10 cellular contexts compared by ENCODE assay signal in genomic region chr9:129322022-129322621, GRCh38.
A peak's percentile ranks its signal among the peaks of the same experiment; 100 is the strongest.
DNase-seq lines count a peak whose midpoint lies in the region; ATAC-seq lines count a peak whose summit lies in the region.
"Had no signal": no experiment of that assay in that cellular context is flagged by ENCODE, and none has a peak within 500 bp of the region (broad histone marks: within the 10 kb centered on the region; RNA-seq: fewer than 3 reads in every experiment).

No MANE protein-coding gene starts in this region.

- no peak overlapping the region for H2BK120ac ChIP-seq in neuronal stem cell (ENCODE audit: low read depth, low read length)

- H3K4me1 Mint-ChIP-seq in effector memory CD8-positive, alpha-beta T cell (ENCODE audit: low read depth in 2 of 2): peaks cover 4 to 9% of the 10 kb centered on the region in 2 donors

- no peak overlapping the region for H2BK5ac ChIP-seq in neuronal stem cell (ENCODE audit: low read length)

- no peak overlapping the region for H2AFZ ChIP-seq in neuronal stem cell (ENCODE audit: low read length)

- no peaks in the 10 kb centered on the region for H3K79me1 ChIP-seq in neuronal stem cell (ENCODE audit: low read depth, low read length)

- peak overlapping the region; percentile 60 for H3K4ac ChIP-seq in neuronal stem cell (ENCODE audit: low read length)

- no peaks in the 10 kb centered on the region for H3K9me3 Mint-ChIP-seq in effector memory CD8-positive, alpha-beta T cell
- H3K9me3 Mint-ChIP-seq: CD4-positive, alpha-beta memory T cell; nephron progenitor cell had no signal

- H2BK15ac ChIP-seq in neuronal stem cell (ENCODE audit: low read length): peak overlapping the region; percentile 57

- ATAC-seq in Right ventricle myocardium inferior: no peak
- no peak for ATAC-seq in effector memory CD8-positive, alpha-beta T cell (replicated peaks)

- H3K36me3 Mint-ChIP-seq in effector memory CD8-positive, alpha-beta T cell (ENCODE audit: insufficient read depth): peaks cover 5% of the 10 kb centered on the region
- H3K36me3 Mint-ChIP-seq: CD4-positive, alpha-beta memory T cell had no signal

- no peak overlapping the region for H3K9ac ChIP-seq in neuronal stem cell (ENCODE audit: low read depth, low read length, poor library complexity)

- peak; percentile 73 for DNase-seq in cardiac septum (ENCODE audit: low spot score)
- no peak for DNase-seq in Right ventricle myocardium inferior (ENCODE audit: missing footprints)
- DNase-seq in effector memory CD8-positive, alpha-beta T cell: no peak
- no peak for DNase-seq in neuronal stem cell (ENCODE audit: low spot score)
- no peak for DNase-seq in anterior cingulate cortex (lab: John Stamatoyannopoulos, UW)
- no peak for DNase-seq in AG20443 (ENCODE audit: low spot score)
- DNase-seq in NCI-H1048 (lab: John Stamatoyannopoulos, UW): no peak
- DNase-seq: CD4-positive, alpha-beta memory T cell; nephron progenitor cell had no signal

- H3K36me3 ChIP-seq in neuronal stem cell (replicated peaks in 1 of 2; ENCODE audit: control insufficient read depth in 2 of 2, insufficient read depth in 2 of 2, low read length in 2 of 2): no peaks in the 10 kb centered on the region
- no peaks in the 10 kb centered on the region for H3K36me3 ChIP-seq in urinary bladder (ENCODE audit: insufficient read depth)

- WGBS in neuronal stem cell (ENCODE audit: extremely low coverage in 2 of 2, insufficient read length in 2 of 2, insufficient replicate concordance in 1 of 2), 2 donors: no CpG with 5 or more reads among the region's 7 CpGs
- WGBS in urinary bladder: 91% methylated on average over 7 of the region's 7 CpGs

- H3K9me3 ChIP-seq in neuronal stem cell (replicated peaks in 1 of 2; ENCODE audit: control insufficient read depth in 2 of 2, insufficient read depth in 1 of 2, low read depth in 1 of 2, low read length in 2 of 2): no peaks in the 10 kb centered on the region

- H3K27ac Mint-ChIP-seq in effector memory CD8-positive, alpha-beta T cell: no peak overlapping the region
- H3K27ac Mint-ChIP-seq: nephron progenitor cell had no signal

- H3K27me3 ChIP-seq in neuronal stem cell (ENCODE audit: control insufficient read depth in 3 of 3, insufficient read depth in 3 of 3, low read depth in 1 of 3, low read length in 3 of 3): no peaks in the 10 kb centered on the region

- H2AK5ac ChIP-seq in neuronal stem cell (ENCODE audit: low read depth, low read length): peak overlapping the region; percentile 22

- peak overlapping the region; percentile 87 for H3K18ac ChIP-seq in neuronal stem cell (ENCODE audit: low read length)

- H4K91ac ChIP-seq in neuronal stem cell (ENCODE audit: low read depth, low read length, poor library complexity): no peak overlapping the region

- peak overlapping the region; percentile 37 to 78 for H3K4me3 Mint-ChIP-seq in effector memory CD8-positive, alpha-beta T cell
- H3K4me3 Mint-ChIP-seq: nephron progenitor cell had no signal

- peaks cover 0 to 18% of the 10 kb centered on the region in 2 donors for H3K27me3 Mint-ChIP-seq in effector memory CD8-positive, alpha-beta T cell

- peaks cover 20 to 33% of the 10 kb centered on the region in 2 donors for H3K4me1 ChIP-seq in neuronal stem cell (ENCODE audit: control insufficient read depth in 2 of 2, insufficient read depth in 1 of 2, low read depth in 1 of 2, low read length in 2 of 2)
- no peaks in the 10 kb centered on the region for H3K4me1 ChIP-seq in urinary bladder (ENCODE audit: insufficient read depth)

- no peak overlapping the region for H3K4me3 ChIP-seq in neuronal stem cell (ENCODE audit: low read length in 2 of 2)
- no peak overlapping the region for H3K4me3 ChIP-seq in urinary bladder (ENCODE audit: low read depth, low read length)

- no peak overlapping the region for H3K23ac ChIP-seq in neuronal stem cell (ENCODE audit: low read depth, low read length, poor library complexity)

- no peak overlapping the region for H3K4me2 ChIP-seq in neuronal stem cell (ENCODE audit: insufficient read depth, low read length, poor library complexity, severe bottlenecking)

- intact Hi-C loops in cardiac septum (cut with DNase I): loop anchor here (5.0 kb wide), 1 partner anchor 290 kb away; no protein-coding TSS in a partner anchor
- intact Hi-C loops in Right ventricle myocardium inferior (cut with DNase I): loop anchor here (5.0 kb wide), 1 partner anchor 290 kb away; no protein-coding TSS in a partner anchor

- no peak overlapping the region for H4K8ac ChIP-seq in neuronal stem cell (ENCODE audit: low read depth, low read length)

- H3K27ac ChIP-seq in neuronal stem cell (replicated peaks; ENCODE audit: low read length) (no peak overlapping the region), urinary bladder (ENCODE audit: low read depth) (peak overlapping the region; percentile 0)

- peak overlapping the region; percentile 65 for H2BK12ac ChIP-seq in neuronal stem cell (ENCODE audit: low read length)

- H3K14ac ChIP-seq in neuronal stem cell (ENCODE audit: low read length): peak overlapping the region; percentile 83
